9 cellular contexts compared by ENCODE assay signal in genomic region chr1:52057876-52058275, GRCh38. TPM values are rescaled to one million over a fixed set of nuclear protein-coding genes. Genes with fewer than 3 reads are reported as not detected.
DNase-seq lines count a peak whose midpoint lies in the region; TF ChIP-seq lines count a peak whose summit lies in the region.
"Had no signal": no experiment of that assay in that cellular context is flagged by ENCODE, and none has a peak within 500 bp of the region (broad histone marks: within the 10 kb centered on the region; RNA-seq: fewer than 3 reads in every experiment).

No MANE protein-coding gene starts in this region.

- TF ChIP-seq CTCF in DOHH2 (IDR thresholded peaks at IDR 0.05; ENCODE audit: low read depth, low read length, poor library complexity, severe bottlenecking) (no peak), MM.1S (IDR thresholded peaks at IDR 0.05; ENCODE audit: low read length) (no peak), dorsolateral prefrontal cortex (IDR thresholded peaks at IDR 0.05 in 54 of 56, conservative IDR thresholded peaks at IDR 0.05 in 2 of 56; ENCODE audit: low read depth in 1 of 56, partially characterized antibody in 56 of 56) (no peak), neural crest cell (conservative IDR thresholded peaks at IDR 0.05) (no peak)

- H3F3A ChIP-seq in DOHH2 (ENCODE audit: control insufficient read depth, insufficient read depth) (no peaks in the 10 kb centered on the region), MM.1S (ENCODE audit: insufficient read depth, low read length) (peaks cover 13% of the 10 kb centered on the region)

- H3K9me3 ChIP-seq in DOHH2 (ENCODE audit: control insufficient read depth, insufficient read depth, low read length) (no peaks in the 10 kb centered on the region), MM.1S (replicated peaks; ENCODE audit: insufficient read depth, low read length) (no peaks in the 10 kb centered on the region)

- intact Hi-C loops in dorsolateral prefrontal cortex (cut with DNase I): loop anchor here (2.0 to 10.0 kb wide), 5 partner anchors 25 to 647 kb away; partner anchors contain the start of genes ORC1 (in 2 of the 2), PRPF38A (in 2 of the 2), KTI12 (in 1 of the 2) and ZFYVE9 (in 1 of the 2)

- H3K9me3 Mint-ChIP-seq in neural crest cell: no peaks in the 10 kb centered on the region

- H3K4me2 ChIP-seq in DOHH2 (ENCODE audit: low read length) (peak overlapping the region; percentile 73), MM.1S (ENCODE audit: low read depth, low read length) (peak overlapping the region; percentile 94; the same call in 1 of the 2 replicates)

- H4K20me1 ChIP-seq in DOHH2 (ENCODE audit: control insufficient read depth, insufficient read depth, low read depth, low read length): no peaks in the 10 kb centered on the region
- H4K20me1 ChIP-seq in MM.1S (ENCODE audit: insufficient read depth, low read length): no peaks in the 10 kb centered on the region

- no peak overlapping the region for H3K27ac Mint-ChIP-seq in neural crest cell (ENCODE audit: unreplicated experiment)

- peaks cover 28% of the 10 kb centered on the region for H3K4me1 ChIP-seq in DOHH2 (ENCODE audit: control insufficient read depth, low read length)
- peaks cover 24% of the 10 kb centered on the region for H3K4me1 ChIP-seq in MM.1S (ENCODE audit: low read length)

- no peak for DNase-seq in MM.1S
- no peak for DNase-seq in dorsolateral prefrontal cortex
- no peak for DNase-seq in neural crest cell (ENCODE audit: low read depth, low spot score)
- no peak for DNase-seq in NCI-H345 treated with DMSO at 0.1 percent for 48 hours (lab: John Stamatoyannopoulos, UW; ENCODE audit: unreplicated experiment)
- DNase-seq in epidermal melanocyte (ENCODE audit: insufficient read length, low spot score): no peak
- DNase-seq in COLO829 (ENCODE audit: low spot score): no peak
- no peak for DNase-seq in KG1 (lab: John Stamatoyannopoulos, UW)
- DNase-seq: NCI-H146 had no signal

- peaks cover 88% of the 10 kb centered on the region for H3K79me2 ChIP-seq in DOHH2 (ENCODE audit: control insufficient read depth, low read length)
- peaks cover 80% of the 10 kb centered on the region for H3K79me2 ChIP-seq in MM.1S (ENCODE audit: low read length)

- peaks cover 40% of the 10 kb centered on the region for H3K4me1 Mint-ChIP-seq in neural crest cell

- H3K9me2 ChIP-seq in DOHH2 (replicated peaks; ENCODE audit: control insufficient read depth, low read length) (no peaks in the 10 kb centered on the region), MM.1S (replicated peaks; ENCODE audit: insufficient read depth, low read length) (no peaks in the 10 kb centered on the region)

- no peaks in the 10 kb centered on the region for H3K27me3 ChIP-seq in DOHH2 (ENCODE audit: control insufficient read depth, low read length)
- H3K27me3 ChIP-seq in MM.1S (replicated peaks; ENCODE audit: insufficient read depth, low read length): no peaks in the 10 kb centered on the region
- no peaks in the 10 kb centered on the region for H3K27me3 ChIP-seq in dorsolateral prefrontal cortex

- H3K27me3 Mint-ChIP-seq in neural crest cell (ENCODE audit: low read depth): no peaks in the 10 kb centered on the region

- H3K36me3 ChIP-seq in DOHH2 (ENCODE audit: control insufficient read depth, low read length) (peaks cover 56% of the 10 kb centered on the region), MM.1S (replicated peaks; ENCODE audit: insufficient read depth, low read length) (no peaks in the 10 kb centered on the region; the same call in 1 of the 2 replicates)

- H3K27ac ChIP-seq in DOHH2 (ENCODE audit: low read depth, low read length) (no peak overlapping the region), MM.1S (ENCODE audit: low read length) (no peak overlapping the region), dorsolateral prefrontal cortex (peak overlapping the region in 3 of 59 donors; percentile 90 to 93 (median 92))

- H2AFZ ChIP-seq in MM.1S (ENCODE audit: low read length): no peak overlapping the region

- no peak overlapping the region for H3K9ac ChIP-seq in MM.1S (ENCODE audit: low read length)

- peak overlapping the region; percentile 97 for H3K4me3 Mint-ChIP-seq in neural crest cell

- peaks cover 5% of the 10 kb centered on the region for H3K36me3 Mint-ChIP-seq in neural crest cell (ENCODE audit: low read depth)

- H3K4me3 ChIP-seq in DOHH2 (ENCODE audit: low read length) (peak overlapping the region; percentile 79), MM.1S (ENCODE audit: low read length) (0 out of 2 replicates have a peak overlapping the region, but pooled peaks have one; percentile 97), dorsolateral prefrontal cortex (peak overlapping the region in 44 of 59 donors; percentile 29 to 100 (median 97))

RNA-seq across cellular contexts. Expression of gene BTF3L4, which starts 1.8 kb away (rescaled TPM):
- total RNA-seq in dorsolateral prefrontal cortex (10 to 100 TPM; 27.7 to 67.7 (median 49.5) TPM), neural crest cell (74.3 and 75.0 TPM in 2 replicates)

RNA-seq across cellular contexts. Expression of gene TXNDC12, which starts 2.9 kb away (rescaled TPM):
- total RNA-seq in dorsolateral prefrontal cortex: 10 to 100 TPM; 18.2 to 47.5 (median 33.6) TPM
- 60.7 and 62.9 TPM in 2 replicates for total RNA-seq in neural crest cell

RNA-seq across cellular contexts. Expression of gene KTI12, which starts 24.3 kb away (rescaled TPM):
- total RNA-seq in dorsolateral prefrontal cortex: 10 to 100 TPM in 2 of 120 experiments, 1 to 10 TPM in 118; 3.7 to 10.5 (median 6.4) TPM
- total RNA-seq in neural crest cell: 6.4 and 8.1 TPM in 2 replicates
